Comparison of ENCODE assay signal across 22 cellular contexts in genomic region chr11:134632347-134633119, GRCh38.
DNase-seq lines count a peak whose midpoint lies in the region; ATAC-seq and TF ChIP-seq lines count a peak whose summit lies in the region.
"Had no signal": no experiment of that assay in that cellular context is flagged by ENCODE, and none has a peak within 500 bp of the region (broad histone marks: within the 10 kb centered on the region; RNA-seq: fewer than 3 reads in every experiment).

No MANE protein-coding gene starts in this region.

- no peak overlapping the region for H3K4me3 Mint-ChIP-seq in osteocyte (ENCODE audit: unreplicated experiment)
- H3K4me3 Mint-ChIP-seq: CD4-positive, alpha-beta memory T cell had no signal

- H3K4me1 Mint-ChIP-seq in osteocyte (ENCODE audit: unreplicated experiment), result no peaks in the 10 kb centered on the region
- H3K4me1 Mint-ChIP-seq: CD4-positive, alpha-beta memory T cell had no signal

- H3K9me3 Mint-ChIP-seq in osteocyte (ENCODE audit: unreplicated experiment), result no peaks in the 10 kb centered on the region
- H3K9me3 Mint-ChIP-seq: CD4-positive, alpha-beta memory T cell had no signal

- DNase-seq in activated effector memory CD4-positive, alpha-beta T cell treated with anti-CD3 and anti-CD28 coated beads, Interleukin-2, amount 50 U/mL, for 16 hours, result peak; percentile 37
- no peak for DNase-seq in activated effector memory CD4-positive, alpha-beta T cell treated with Interleukin-2 at 50 U/mL for 16 hours
- DNase-seq in iPS-NIHi11 (ENCODE audit: low spot score) (peak; percentile 45), osteocyte (ENCODE audit: extremely low spot score, unreplicated experiment) (peak; percentile 77), NCI-H2029 (lab: John Stamatoyannopoulos, UW) (no peak)
- DNase-seq: 8988T; CD4-positive, alpha-beta memory T cell; DMS 273 treated with DMSO at 0.1 percent for 48 hours; DMS79 treated with DMSO at 0.1 percent for 48 hours; GM23248; IMR-90; NCI-H1092 treated with DMSO at 0.1 percent for 48 hours; NCI-H146; NCI-H2029 treated with DMSO at 0.1 percent for 48 hours; NCI-H2171; NCI-H345; NCI-H524; NCI-H774; SJCRH30 had no signal

- H3K27me3 Mint-ChIP-seq in osteocyte (ENCODE audit: unreplicated experiment), result peaks cover 8% of the 10 kb centered on the region

- no peak overlapping the region for H3K27ac Mint-ChIP-seq in osteocyte (ENCODE audit: unreplicated experiment)
- H3K27ac Mint-ChIP-seq: CD4-positive, alpha-beta memory T cell had no signal

- H3K36me3 Mint-ChIP-seq in osteocyte (ENCODE audit: unreplicated experiment), result no peaks in the 10 kb centered on the region
- H3K36me3 Mint-ChIP-seq: CD4-positive, alpha-beta memory T cell had no signal

- TF ChIP-seq CTCF in osteocyte (IDR thresholded peaks at IDR 0.05), result no peak

- no peak for ATAC-seq in HG02981 (IDR thresholded peaks at IDR 0.05; ENCODE audit: unreplicated experiment)
- ATAC-seq in GM21360 (IDR thresholded peaks at IDR 0.05; ENCODE audit: unreplicated experiment), result no peak
- ATAC-seq: HCT116 had no signal

Comparison
In these comparisons a context has a peak if more than half of its experiments do, and no peak if none do; other contexts are left out.
1. DNase-seq: peak in activated effector memory CD4-positive, alpha-beta T cell treated with anti-CD3 and anti-CD28 coated beads, Interleukin-2, amount 50 U/mL, for 16 hours (single experiment), iPS-NIHi11 (single experiment) and osteocyte (single experiment); none in activated effector memory CD4-positive, alpha-beta T cell treated with Interleukin-2 at 50 U/mL for 16 hours (single experiment) and NCI-H2029 (single experiment).